In genomic region chr12:42641231-42641630, GRCh38 we compare ENCODE assay signal across 26 cellular contexts. TPM values are rescaled to one million over a fixed set of nuclear protein-coding genes. Genes with fewer than 3 reads are reported as not detected.
"Had no signal": no experiment of that assay in that cellular context is flagged by ENCODE, and none has a peak within 500 bp of the region (broad histone marks: within the 10 kb centered on the region; RNA-seq: fewer than 3 reads in every experiment).

No MANE protein-coding gene starts in this region.

- H3K4me3 Mint-ChIP-seq: activated CD4-positive, alpha-beta T cell treated with anti-CD3 and anti-CD28 coated beads, Interleukin-2, amount 10 ng/mL, durations not matched to agents 7 days and 5 days; activated CD8-positive, alpha-beta memory T cell treated with anti-CD3 and anti-CD28 coated beads, Interleukin-2, amount 10 ng/mL, durations not matched to agents 7 days and 5 days; activated CD8-positive, alpha-beta T cell treated with anti-CD3 and anti-CD28 coated beads for 36 hours; activated naive CD8-positive, alpha-beta T cell treated with anti-CD3 and anti-CD28 coated beads, Interleukin-2, amount 50 U/mL, for 24 hours; activated T-helper 1 cell treated with anti-CD3 and anti-CD28 coated beads, Interleukin-12 subunit alpha, Interleukin-12 subunit beta, Interleukin-2, Interleukin-4 antibody, amounts not matched to agents 30 ng/mL and 10 ng/mL and 1 ng/mL, durations not matched to agents 14 hours and 24 hours and 36 hours; effector memory CD8-positive, alpha-beta T cell; naive B cell; neural crest cell had no signal

- ATAC-seq: activated CD8-positive, alpha-beta memory T cell treated with anti-CD3 and anti-CD28 coated beads, Interleukin-2, amount 10 ng/mL, durations not matched to agents 7 days and 5 days; activated CD8-positive, alpha-beta T cell treated with anti-CD3 and anti-CD28 coated beads for 36 hours; activated naive CD8-positive, alpha-beta T cell treated with anti-CD3 and anti-CD28 coated beads, Interleukin-2, amount 50 U/mL, for 24 hours; effector memory CD8-positive, alpha-beta T cell; heart left ventricle; lower lobe of right lung; sciatic nerve; stimulated activated naive CD8-positive, alpha-beta T cell treated with anti-CD3 and anti-CD28 coated beads, Interleukin-15, Interleukin-2, amounts not matched to agents 100 U/mL and 50 U/mL, for 24 hours; upper lobe of right lung had no signal

- H3K4me3 ChIP-seq: dorsolateral prefrontal cortex, esophagus muscularis mucosa, heart left ventricle, lower lobe of right lung, spleen, thyroid gland, upper lobe of right lung had no signal

- H3K9me3 Mint-ChIP-seq: activated CD4-positive, alpha-beta T cell treated with anti-CD3 and anti-CD28 coated beads, Interleukin-2, amount 10 ng/mL, durations not matched to agents 7 days and 5 days; activated CD8-positive, alpha-beta T cell treated with anti-CD3 and anti-CD28 coated beads for 36 hours; activated naive CD8-positive, alpha-beta T cell treated with anti-CD3 and anti-CD28 coated beads, Interleukin-2, amount 50 U/mL, for 24 hours; activated T-helper 1 cell treated with anti-CD3 and anti-CD28 coated beads, Interleukin-12 subunit alpha, Interleukin-12 subunit beta, Interleukin-2, Interleukin-4 antibody, amounts not matched to agents 30 ng/mL and 10 ng/mL and 1 ng/mL, durations not matched to agents 14 hours and 24 hours and 36 hours; neural crest cell had no signal

- H3K27me3 ChIP-seq: dorsolateral prefrontal cortex, esophagus muscularis mucosa, heart left ventricle, spleen, thyroid gland, upper lobe of right lung had no signal

- H3K4me1 Mint-ChIP-seq: activated CD4-positive, alpha-beta T cell treated with anti-CD3 and anti-CD28 coated beads, Interleukin-2, amount 10 ng/mL, durations not matched to agents 7 days and 5 days; activated CD8-positive, alpha-beta memory T cell treated with anti-CD3 and anti-CD28 coated beads, Interleukin-2, amount 10 ng/mL, durations not matched to agents 7 days and 5 days; activated naive CD8-positive, alpha-beta T cell treated with anti-CD3 and anti-CD28 coated beads, Interleukin-2, amount 50 U/mL, for 24 hours; naive B cell; neural crest cell had no signal

- H3K36me3 Mint-ChIP-seq: activated CD8-positive, alpha-beta memory T cell treated with anti-CD3 and anti-CD28 coated beads, Interleukin-2, amount 10 ng/mL, durations not matched to agents 7 days and 5 days; naive B cell had no signal

- H3K27me3 Mint-ChIP-seq: activated CD8-positive, alpha-beta memory T cell treated with anti-CD3 and anti-CD28 coated beads, Interleukin-2, amount 10 ng/mL, durations not matched to agents 7 days and 5 days; activated naive CD8-positive, alpha-beta T cell treated with anti-CD3 and anti-CD28 coated beads, Interleukin-2, amount 50 U/mL, for 24 hours; effector memory CD8-positive, alpha-beta T cell had no signal

- DNase-seq: activated CD4-positive, alpha-beta T cell treated with anti-CD3 and anti-CD28 coated beads, Interleukin-2, amount 10 ng/mL, durations not matched to agents 7 days and 5 days; activated CD4-positive, CD25-positive, alpha-beta regulatory T cell treated with anti-CD3 and anti-CD28 coated beads, Interleukin-2, amount 50 U/mL, for 72 hours; activated CD8-positive, alpha-beta memory T cell treated with anti-CD3 and anti-CD28 coated beads, Interleukin-2, amount 10 ng/mL, durations not matched to agents 7 days and 5 days; activated CD8-positive, alpha-beta T cell treated with anti-CD3 and anti-CD28 coated beads for 36 hours; activated gamma-delta T cell; activated naive CD4-positive, alpha-beta T cell treated with anti-CD3 and anti-CD28 coated beads, Interleukin-2, amount 50 U/mL, for 16 hours; activated naive CD8-positive, alpha-beta T cell treated with anti-CD3 and anti-CD28 coated beads, Interleukin-2, amount 50 U/mL, for 24 hours; central memory CD4-positive, alpha-beta T cell; effector memory CD8-positive, alpha-beta T cell; heart left ventricle; kidney; lower lobe of right lung; mesendoderm; naive B cell; spleen; stimulated activated CD4-positive, alpha-beta T cell treated with anti-CD3 and anti-CD28 coated beads, Interleukin-4, amount 100 ng/mL, for 24 hours; stimulated activated naive CD8-positive, alpha-beta T cell treated with anti-CD3 and anti-CD28 coated beads, Interleukin-15, Interleukin-2, amounts not matched to agents 100 U/mL and 50 U/mL, for 24 hours; T-helper 1 cell; thyroid gland; upper lobe of right lung; WERI-Rb-1 had no signal

- H3K36me3 ChIP-seq: esophagus muscularis mucosa, heart left ventricle, lower lobe of right lung, spleen, thyroid gland, upper lobe of right lung, WERI-Rb-1 had no signal

- H3K27ac ChIP-seq: dorsolateral prefrontal cortex, esophagus muscularis mucosa, heart left ventricle, lower lobe of right lung, spleen, thyroid gland, upper lobe of right lung, WERI-Rb-1 had no signal

- H3K9me3 ChIP-seq: esophagus muscularis mucosa, heart left ventricle, lower lobe of right lung, spleen, thyroid gland, upper lobe of right lung had no signal

- H3K27ac Mint-ChIP-seq: activated CD4-positive, alpha-beta T cell treated with anti-CD3 and anti-CD28 coated beads, Interleukin-2, amount 10 ng/mL, durations not matched to agents 7 days and 5 days; activated CD8-positive, alpha-beta memory T cell treated with anti-CD3 and anti-CD28 coated beads, Interleukin-2, amount 10 ng/mL, durations not matched to agents 7 days and 5 days; activated CD8-positive, alpha-beta T cell treated with anti-CD3 and anti-CD28 coated beads for 36 hours; activated naive CD8-positive, alpha-beta T cell treated with anti-CD3 and anti-CD28 coated beads, Interleukin-2, amount 50 U/mL, for 24 hours; activated T-helper 1 cell treated with anti-CD3 and anti-CD28 coated beads, Interleukin-12 subunit alpha, Interleukin-12 subunit beta, Interleukin-2, Interleukin-4 antibody, amounts not matched to agents 30 ng/mL and 10 ng/mL and 1 ng/mL, durations not matched to agents 14 hours and 24 hours and 36 hours; effector memory CD8-positive, alpha-beta T cell; naive B cell had no signal

- H3K4me1 ChIP-seq: esophagus muscularis mucosa, heart left ventricle, lower lobe of right lung, spleen, thyroid gland, upper lobe of right lung had no signal

RNA-seq across cellular contexts. Expression of gene PRICKLE1, which starts 51.7 kb away (rescaled TPM):
- total RNA-seq: activated CD8-positive, alpha-beta T cell treated with anti-CD3 and anti-CD28 coated beads for 36 hours had no signal
